ENCODE assay signal across 9 cellular contexts in the genomic region with DNA sequence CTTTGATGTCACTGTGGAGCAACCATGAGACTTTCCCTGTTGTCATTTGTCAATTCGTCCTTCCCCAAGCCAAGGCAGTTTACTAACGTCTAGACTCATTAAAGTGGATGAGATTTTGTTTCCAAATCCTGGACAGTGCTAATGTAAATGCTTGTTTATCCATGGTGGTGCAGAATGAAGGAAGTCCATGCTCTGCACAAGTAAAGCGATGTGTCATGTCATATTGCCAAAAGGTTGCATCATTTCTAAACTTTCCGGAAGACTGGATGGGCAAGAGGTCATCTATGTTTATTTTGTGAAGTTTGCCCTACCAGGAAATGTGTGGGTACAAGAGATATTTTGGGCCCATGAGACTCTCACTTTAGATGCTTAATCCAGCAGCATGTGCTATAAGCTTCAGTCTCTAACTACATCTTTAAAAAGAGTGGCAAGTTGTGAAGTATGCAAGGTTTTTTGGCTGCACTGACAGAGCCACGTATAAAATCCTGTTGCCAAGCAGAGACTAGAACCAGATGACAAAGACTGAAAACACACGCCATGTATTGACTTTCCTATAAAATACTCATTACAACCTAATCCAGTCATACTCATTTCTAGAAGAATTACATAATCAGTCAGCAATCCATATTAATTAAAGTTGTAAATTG.
A peak's percentile ranks its signal among the peaks of the same experiment; 100 is the strongest.
DNase-seq lines count a peak whose midpoint lies in the region; ATAC-seq and TF ChIP-seq lines count a peak whose summit lies in the region.
"Had no signal": no experiment of that assay in that cellular context is flagged by ENCODE, and none has a peak within 500 bp of the region (broad histone marks: within the 10 kb centered on the region; RNA-seq: fewer than 3 reads in every experiment).

No MANE protein-coding gene starts in this region.

- H3K4me1 ChIP-seq in effector memory CD4-positive, alpha-beta T cell (ENCODE audit: control insufficient read depth, insufficient read depth, low read length, poor library complexity, severe bottlenecking): no peaks in the 10 kb centered on the region
- H3K4me1 ChIP-seq: parathyroid adenoma had no signal

- H3K27ac ChIP-seq in effector memory CD4-positive, alpha-beta T cell (ENCODE audit: insufficient read depth, low read length, poor library complexity, severe bottlenecking): no peak overlapping the region
- H3K27ac ChIP-seq: parathyroid adenoma had no signal

- no peaks in the 10 kb centered on the region for H3K27me3 Mint-ChIP-seq in dendritic cell treated with granulocyte-macrophage colony-stimulating factor and Interleukin-4, amounts not matched to agents 40 ng/mL and 50 ng/mL, for 4 days
- H3K27me3 Mint-ChIP-seq in natural killer cell (ENCODE audit: low read depth in 2 of 2): no peaks in the 10 kb centered on the region

- peak overlapping the region; percentile 52 for H3K27ac Mint-ChIP-seq in dendritic cell treated with granulocyte-macrophage colony-stimulating factor and Interleukin-4, amounts not matched to agents 40 ng/mL and 50 ng/mL, for 4 days
- peak overlapping the region in 1 of 2 donors; percentile 9 for H3K27ac Mint-ChIP-seq in natural killer cell

- ATAC-seq in natural killer cell (peak in 2 of 3 donors; percentile 21 to 62), HG02884 (IDR thresholded peaks at IDR 0.05; ENCODE audit: unreplicated experiment) (no peak), HG03457 (IDR thresholded peaks at IDR 0.05; ENCODE audit: unreplicated experiment) (no peak)

- no peak overlapping the region for H3K4me3 Mint-ChIP-seq in dendritic cell treated with granulocyte-macrophage colony-stimulating factor and Interleukin-4, amounts not matched to agents 40 ng/mL and 50 ng/mL, for 4 days
- H3K4me3 Mint-ChIP-seq in natural killer cell: no peak overlapping the region

- peaks cover 43% of the 10 kb centered on the region for H3K4me1 Mint-ChIP-seq in dendritic cell treated with granulocyte-macrophage colony-stimulating factor and Interleukin-4, amounts not matched to agents 40 ng/mL and 50 ng/mL, for 4 days (ENCODE audit: low read depth)
- H3K4me1 Mint-ChIP-seq in natural killer cell: peaks cover 25 to 27% of the 10 kb centered on the region in 2 donors

- no peak for TF ChIP-seq CTCF in natural killer cell (IDR thresholded peaks at IDR 0.05)

- no peak overlapping the region for H3K4me3 ChIP-seq in effector memory CD4-positive, alpha-beta T cell (ENCODE audit: insufficient read depth, low read depth, low read length, poor library complexity, severe bottlenecking)

- H3K36me3 ChIP-seq in effector memory CD4-positive, alpha-beta T cell (ENCODE audit: control insufficient read depth, insufficient read depth, low read length): no peaks in the 10 kb centered on the region

- no peaks in the 10 kb centered on the region for H3K9me3 Mint-ChIP-seq in dendritic cell treated with granulocyte-macrophage colony-stimulating factor and Interleukin-4, amounts not matched to agents 40 ng/mL and 50 ng/mL, for 4 days
- H3K9me3 Mint-ChIP-seq in natural killer cell: no peaks in the 10 kb centered on the region

- no peaks in the 10 kb centered on the region for H3K9me3 ChIP-seq in effector memory CD4-positive, alpha-beta T cell (ENCODE audit: control insufficient read depth, low read length)

- DNase-seq in Daoy (ENCODE audit: low read depth) (peak; percentile 72), NCI-H69 (lab: John Stamatoyannopoulos, UW) (peak; percentile 30), natural killer cell (no peak), NCI-H1105 treated with DMSO at 0.1 percent for 48 hours (lab: John Stamatoyannopoulos, UW) (no peak)
- no peak for DNase-seq in effector memory CD4-positive, alpha-beta T cell

- H3K27me3 ChIP-seq in effector memory CD4-positive, alpha-beta T cell (replicated peaks; ENCODE audit: control insufficient read depth, insufficient read depth, low read length, poor library complexity, severe bottlenecking): no peaks in the 10 kb centered on the region

- H3K36me3 Mint-ChIP-seq in dendritic cell treated with granulocyte-macrophage colony-stimulating factor and Interleukin-4, amounts not matched to agents 40 ng/mL and 50 ng/mL, for 4 days (ENCODE audit: low read depth): no peaks in the 10 kb centered on the region
- H3K36me3 Mint-ChIP-seq in natural killer cell: peaks cover 4% of the 10 kb centered on the region

- intact Hi-C loops in dendritic cell treated with granulocyte-macrophage colony-stimulating factor and Interleukin-4, amounts not matched to agents 40 ng/mL and 50 ng/mL, for 4 days (cut with micrococcal nuclease): no loop called here
- intact Hi-C loops in natural killer cell (cut with micrococcal nuclease): no loop called here

Comparison
In these comparisons a context has a peak if more than half of its experiments do, and no peak if none do; other contexts are left out.
1. DNase-seq: peak in Daoy (single experiment) and NCI-H69 (single experiment); none in natural killer cell (single experiment), NCI-H1105 treated with DMSO at 0.1 percent for 48 hours (single experiment) and effector memory CD4-positive, alpha-beta T cell (0 of 3).
2. ATAC-seq: peak in natural killer cell (2 of 3); none in HG02884 (single experiment) and HG03457 (single experiment).